28 cellular contexts compared by ENCODE assay signal in the genomic region with DNA sequence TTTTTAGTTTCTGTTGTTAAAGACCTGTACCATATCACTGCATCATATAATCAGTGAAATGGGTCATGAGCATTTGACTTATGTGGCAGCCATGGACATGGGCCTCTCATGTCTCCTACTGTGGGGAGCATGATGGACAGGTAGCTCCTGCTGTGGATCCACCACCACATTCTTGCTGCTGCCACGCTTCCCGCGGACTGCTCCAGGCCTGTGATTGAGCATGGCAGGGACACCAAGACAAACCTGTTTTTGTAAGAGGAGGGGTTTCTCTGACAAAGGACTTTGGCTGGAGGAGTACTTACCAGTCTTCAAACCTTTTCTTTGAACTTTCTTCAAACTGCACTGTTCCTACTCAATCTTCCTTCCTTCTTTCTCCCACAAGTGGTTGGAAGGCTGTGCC. TPM values are rescaled to one million over a fixed set of nuclear protein-coding genes. Genes with fewer than 3 reads are reported as not detected.
"Had no signal": no experiment of that assay in that cellular context is flagged by ENCODE, and none has a peak within 500 bp of the region (broad histone marks: within the 10 kb centered on the region; RNA-seq: fewer than 3 reads in every experiment).

No MANE protein-coding gene starts in this region.

- H3K36me3 ChIP-seq: ascending aorta had no signal

- H3K27me3 Mint-ChIP-seq: brain had no signal

- H3K27me3 ChIP-seq: ascending aorta had no signal

- H3K4me1 ChIP-seq: ascending aorta had no signal

- H3K4me3 ChIP-seq: ascending aorta, SK-N-MC had no signal

- H3K9me3 ChIP-seq: ascending aorta had no signal

- H3K9me3 Mint-ChIP-seq: activated CD4-positive, alpha-beta memory T cell treated with anti-CD3 and anti-CD28 coated beads for 36 hours; activated CD4-positive, alpha-beta T cell treated with anti-CD3 and anti-CD28 coated beads, Interleukin-2, amount 10 ng/mL, durations not matched to agents 7 days and 5 days; activated naive CD4-positive, alpha-beta T cell treated with anti-CD3 and anti-CD28 coated beads, Interleukin-2, amount 50 U/mL, for 72 hours; activated naive CD8-positive, alpha-beta T cell treated with anti-CD3 and anti-CD28 coated beads, Interleukin-2, amount 50 U/mL, for 24 hours; activated T-cell treated with anti-CD3 and anti-CD28 coated beads, Interleukin-2, amount 50 U/mL, for 4 hours; brain; central memory CD8-positive, alpha-beta T cell had no signal

- H3K27ac ChIP-seq: ascending aorta, SK-N-MC had no signal

- DNase-seq: activated CD4-positive, alpha-beta memory T cell treated with anti-CD3 and anti-CD28 coated beads for 36 hours; activated CD4-positive, alpha-beta T cell treated with anti-CD3 and anti-CD28 coated beads, Interleukin-2, amount 10 ng/mL, durations not matched to agents 7 days and 5 days; activated CD4-positive, CD25-positive, alpha-beta regulatory T cell treated with anti-CD3 and anti-CD28 coated beads, Interleukin-2, amount 50 U/mL, for 72 hours; activated CD8-positive, alpha-beta memory T cell treated with anti-CD3 and anti-CD28 coated beads for 24 hours; activated effector memory CD4-positive, alpha-beta T cell treated with anti-CD3 and anti-CD28 coated beads, Interleukin-2, amount 50 U/mL, for 16 hours; activated naive CD4-positive, alpha-beta T cell treated with Interleukin-2 at 50 U/mL for 16 hours; activated naive CD8-positive, alpha-beta T cell treated with anti-CD3 and anti-CD28 coated beads, Interleukin-2, amount 50 U/mL, for 24 hours; activated T-cell treated with anti-CD3 and anti-CD28 coated beads, Interleukin-2, amount 50 U/mL, for 4 hours; amniotic stem cell; Karpas-422; MM.1S; NCI-H1105 treated with DMSO at 0.1 percent for 48 hours; NCI-H1436 treated with DMSO at 0.1 percent for 48 hours; NCI-H187; NCI-H2081; NCI-H510A treated with DMSO at 0.1 percent for 48 hours; NCI-H69; NK-92 treated with Interleukin-12 subunit alpha and Interleukin-12 subunit beta, amount 100 ng/mL, for 24 hours; OCI-M1; RPMI8226 had no signal

- H3K27ac Mint-ChIP-seq: activated CD4-positive, alpha-beta memory T cell treated with anti-CD3 and anti-CD28 coated beads for 36 hours; activated CD4-positive, alpha-beta T cell treated with anti-CD3 and anti-CD28 coated beads, Interleukin-2, amount 10 ng/mL, durations not matched to agents 7 days and 5 days; activated naive CD4-positive, alpha-beta T cell treated with anti-CD3 and anti-CD28 coated beads, Interleukin-2, amount 50 U/mL, for 72 hours; activated naive CD8-positive, alpha-beta T cell treated with anti-CD3 and anti-CD28 coated beads, Interleukin-2, amount 50 U/mL, for 24 hours; brain had no signal

- H3K36me3 Mint-ChIP-seq: activated CD4-positive, alpha-beta memory T cell treated with anti-CD3 and anti-CD28 coated beads for 36 hours; activated naive CD4-positive, alpha-beta T cell treated with anti-CD3 and anti-CD28 coated beads, Interleukin-2, amount 50 U/mL, for 72 hours; brain had no signal

- H3K4me1 Mint-ChIP-seq: activated CD4-positive, alpha-beta T cell treated with anti-CD3 and anti-CD28 coated beads, Interleukin-2, amount 10 ng/mL, durations not matched to agents 7 days and 5 days; brain; central memory CD8-positive, alpha-beta T cell had no signal

- H3K4me3 Mint-ChIP-seq: activated CD4-positive, alpha-beta memory T cell treated with anti-CD3 and anti-CD28 coated beads for 36 hours; activated CD4-positive, alpha-beta T cell treated with anti-CD3 and anti-CD28 coated beads, Interleukin-2, amount 10 ng/mL, durations not matched to agents 7 days and 5 days; activated naive CD8-positive, alpha-beta T cell treated with anti-CD3 and anti-CD28 coated beads, Interleukin-2, amount 50 U/mL, for 24 hours; activated T-cell treated with anti-CD3 and anti-CD28 coated beads, Interleukin-2, amount 50 U/mL, for 4 hours; brain; central memory CD8-positive, alpha-beta T cell had no signal

- ATAC-seq: activated naive CD4-positive, alpha-beta T cell treated with anti-CD3 and anti-CD28 coated beads, Interleukin-2, amount 50 U/mL, for 72 hours; activated naive CD8-positive, alpha-beta T cell treated with anti-CD3 and anti-CD28 coated beads, Interleukin-2, amount 50 U/mL, for 24 hours; activated T-cell treated with anti-CD3 and anti-CD28 coated beads, Interleukin-2, amount 50 U/mL, for 4 hours; Panc1; Right ventricle myocardium inferior had no signal

RNA-seq across cellular contexts. Expression of gene GPR87, which starts 20.4 kb away (rescaled TPM):
- total RNA-seq: ascending aorta, Right ventricle myocardium inferior had no signal

RNA-seq across cellular contexts. Expression of gene P2RY13, which starts 33.1 kb away (rescaled TPM):
- total RNA-seq: activated CD4-positive, alpha-beta memory T cell treated with anti-CD3 and anti-CD28 coated beads for 36 hours; activated CD4-positive, alpha-beta T cell treated with anti-CD3 and anti-CD28 coated beads, Interleukin-2, amount 10 ng/mL, durations not matched to agents 7 days and 5 days; activated naive CD4-positive, alpha-beta T cell treated with anti-CD3 and anti-CD28 coated beads, Interleukin-2, amount 50 U/mL, for 72 hours; activated T-cell treated with anti-CD3 and anti-CD28 coated beads, Interleukin-2, amount 50 U/mL, for 4 hours; T-helper 1 cell treated with Interleukin-12 subunit alpha and Interleukin-12 subunit beta and Interleukin-4 antibody, amounts not matched to agents 30 ng/mL and 1 ng/mL, for 36 hours had no signal
